Comparison of ENCODE assay signal across 22 cellular contexts in the genomic region with DNA sequence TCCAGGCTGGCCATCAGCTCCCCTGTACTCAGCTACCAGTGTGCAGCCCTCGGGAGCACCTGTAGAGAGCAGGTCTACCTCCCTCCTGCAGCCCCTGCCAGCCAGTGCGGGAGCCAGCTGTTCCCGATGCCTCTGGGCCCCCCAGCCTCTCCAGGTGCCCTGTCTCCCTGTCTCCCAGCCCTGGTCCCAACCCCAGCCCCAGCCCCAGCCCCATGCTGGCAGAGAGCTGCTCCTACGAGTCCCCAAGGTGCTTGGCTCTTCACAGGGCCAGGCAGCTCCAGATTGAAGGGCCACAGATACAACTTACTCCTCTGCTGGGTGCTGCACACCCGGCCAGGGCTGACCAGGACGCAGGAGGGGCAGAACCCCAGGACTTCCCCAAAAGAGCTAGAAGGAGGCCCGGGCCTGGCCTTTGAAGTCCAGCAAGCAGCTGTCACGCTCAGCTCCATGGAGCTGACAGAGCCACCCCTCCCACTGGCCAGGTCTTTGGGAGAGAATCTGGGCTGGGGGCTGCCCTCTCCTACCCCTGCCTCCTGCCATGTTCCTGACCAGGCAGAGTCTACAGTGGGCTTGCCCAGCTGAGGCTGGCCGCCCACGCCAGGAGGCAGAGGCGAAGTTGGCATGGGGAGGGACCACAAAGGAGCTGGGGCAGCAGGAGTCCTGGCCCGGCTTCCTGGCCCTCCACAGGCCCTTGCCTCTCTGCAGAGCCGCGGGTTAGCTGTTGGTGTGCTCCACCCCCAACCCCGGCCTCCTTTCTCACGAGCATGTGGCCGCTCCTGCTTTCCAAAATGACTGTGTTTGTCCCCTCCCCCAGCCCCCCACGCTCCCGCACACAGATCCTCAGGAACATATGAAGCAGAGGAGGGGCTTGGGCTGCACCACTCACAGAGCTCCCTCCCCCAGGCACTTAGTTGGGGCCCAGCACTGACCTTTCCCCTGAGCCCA. TPM values are rescaled to one million over a fixed set of nuclear protein-coding genes. Genes with fewer than 3 reads are reported as not detected.
A peak's percentile ranks its signal among the peaks of the same experiment; 100 is the strongest.
DNase-seq lines count a peak whose midpoint lies in the region; ATAC-seq and TF ChIP-seq lines count a peak whose summit lies in the region.
"Had no signal": no experiment of that assay in that cellular context is flagged by ENCODE, and none has a peak within 500 bp of the region (broad histone marks: within the 10 kb centered on the region; RNA-seq: fewer than 3 reads in every experiment).

No MANE protein-coding gene starts in this region.

- no peak for TF ChIP-seq POLR2A in breast epithelium (IDR thresholded peaks at IDR 0.05)
- no peak for TF ChIP-seq POLR2A in vagina (IDR thresholded peaks at IDR 0.05)

- H3K4me1 ChIP-seq in breast epithelium, result no peaks in the 10 kb centered on the region
- H3K4me1 ChIP-seq in vagina, result no peaks in the 10 kb centered on the region
- H3K4me1 ChIP-seq: transverse colon had no signal

- H3K4me3 Mint-ChIP-seq in MCF 10A (ENCODE audit: unreplicated experiment) (no peak overlapping the region), glutamatergic neuron (ENCODE audit: unreplicated experiment) (peak overlapping the region; percentile 61), nephron progenitor cell (no peak overlapping the region)
- H3K4me3 Mint-ChIP-seq: activated CD4-positive, alpha-beta T cell treated with anti-CD3 and anti-CD28 coated beads, Interleukin-2, amount 10 ng/mL, durations not matched to agents 24 days and 14 days; activated CD8-positive, alpha-beta memory T cell treated with anti-CD3 and anti-CD28 coated beads, Interleukin-2, amount 10 ng/mL, durations not matched to agents 7 days and 5 days; activated naive CD4-positive, alpha-beta T cell treated with anti-CD3 and anti-CD28 coated beads, Interleukin-2, amount 50 U/mL, for 24 hours; stimulated activated naive CD8-positive, alpha-beta T cell treated with anti-CD3 and anti-CD28 coated beads, Interleukin-15, Interleukin-2, amounts not matched to agents 100 ng/mL and 50 ng/mL, for 24 hours had no signal

- TF ChIP-seq CTCF in breast epithelium (IDR thresholded peaks at IDR 0.05) (no peak), MCF 10A (IDR thresholded peaks at IDR 0.05; ENCODE audit: unreplicated experiment) (no peak), glutamatergic neuron (IDR thresholded peaks at IDR 0.05; ENCODE audit: partially characterized antibody, unreplicated experiment) (no peak), nephron progenitor cell (IDR thresholded peaks at IDR 0.05) (no peak), vagina (IDR thresholded peaks at IDR 0.05) (no peak)

- CTCF ChIA-PET in MCF 10A (lab: Yijun Ruan, JAX), result interaction anchor here (1.8 kb wide), 1 partner anchor 115 kb away, joined by 4 read pairs; no protein-coding TSS in a partner anchor

- POLR2A ChIA-PET in MCF 10A (lab: Yijun Ruan, JAX), result no interaction called here

- H3K36me3 Mint-ChIP-seq in MCF 10A (ENCODE audit: insufficient read depth, unreplicated experiment) (peaks cover 13% of the 10 kb centered on the region), glutamatergic neuron (ENCODE audit: unreplicated experiment) (no peaks in the 10 kb centered on the region), nephron progenitor cell (ENCODE audit: low read depth) (peaks cover 41% of the 10 kb centered on the region)

- H3K27me3 ChIP-seq in breast epithelium (no peaks in the 10 kb centered on the region), vagina (no peaks in the 10 kb centered on the region)
- H3K27me3 ChIP-seq: transverse colon had no signal

- no peak overlapping the region for H3K27ac Mint-ChIP-seq in MCF 10A (ENCODE audit: low read depth, unreplicated experiment)
- peak overlapping the region; percentile 89 for H3K27ac Mint-ChIP-seq in glutamatergic neuron (ENCODE audit: unreplicated experiment)
- no peak overlapping the region for H3K27ac Mint-ChIP-seq in nephron progenitor cell
- H3K27ac Mint-ChIP-seq: activated CD4-positive, alpha-beta T cell treated with anti-CD3 and anti-CD28 coated beads, Interleukin-2, amount 10 ng/mL, durations not matched to agents 24 days and 14 days; activated CD8-positive, alpha-beta memory T cell treated with anti-CD3 and anti-CD28 coated beads, Interleukin-2, amount 10 ng/mL, durations not matched to agents 7 days and 5 days; activated naive CD4-positive, alpha-beta T cell treated with anti-CD3 and anti-CD28 coated beads, Interleukin-2, amount 50 U/mL, for 24 hours; stimulated activated naive CD8-positive, alpha-beta T cell treated with anti-CD3 and anti-CD28 coated beads, Interleukin-15, Interleukin-2, amounts not matched to agents 100 ng/mL and 50 ng/mL, for 24 hours had no signal

- H3K9me3 ChIP-seq in breast epithelium, result no peaks in the 10 kb centered on the region
- H3K9me3 ChIP-seq in vagina, result no peaks in the 10 kb centered on the region
- H3K9me3 ChIP-seq: transverse colon had no signal

- H3K4me3 ChIP-seq in breast epithelium (peak overlapping the region in 2 of 3 donors; percentile 30 to 58), vagina (peak overlapping the region; percentile 21 to 28)
- H3K4me3 ChIP-seq: SK-N-MC, transverse colon had no signal

- no peaks in the 10 kb centered on the region for H3K36me3 ChIP-seq in breast epithelium
- no peaks in the 10 kb centered on the region for H3K36me3 ChIP-seq in vagina
- H3K36me3 ChIP-seq: transverse colon had no signal

- ATAC-seq in GM21390 (IDR thresholded peaks at IDR 0.05; ENCODE audit: unreplicated experiment), result no peak
- ATAC-seq: activated CD8-positive, alpha-beta memory T cell treated with anti-CD3 and anti-CD28 coated beads, Interleukin-2, amount 10 ng/mL, durations not matched to agents 7 days and 5 days had no signal

- H3K27ac ChIP-seq in breast epithelium (peak overlapping the region in 1 of 2 donors; percentile 72), vagina (no peak overlapping the region)
- H3K27ac ChIP-seq: SK-N-MC had no signal

- no peak for DNase-seq in breast epithelium (ENCODE audit: low spot score in 2 of 2)
- DNase-seq in MCF 10A (ENCODE audit: unreplicated experiment), result no peak
- peak; percentile 71 for DNase-seq in glutamatergic neuron
- DNase-seq in nephron progenitor cell, result peak; percentile 27
- no peak for DNase-seq in vagina (ENCODE audit: extremely low spot score in 2 of 2)
- DNase-seq in COLO668 (lab: John Stamatoyannopoulos, UW; ENCODE audit: unreplicated experiment), result no peak
- DNase-seq in activated gamma-delta T cell treated with Interleukin-2 at 50 U/mL for 16 hours, result no peak
- DNase-seq: 8988T; activated CD4-positive, alpha-beta T cell treated with anti-CD3 and anti-CD28 coated beads, Interleukin-2, amount 10 ng/mL, durations not matched to agents 24 days and 14 days; activated CD8-positive, alpha-beta memory T cell treated with anti-CD3 and anti-CD28 coated beads, Interleukin-2, amount 10 ng/mL, durations not matched to agents 7 days and 5 days; DMS79 treated with DMSO at 0.1 percent for 48 hours; IMR-90; NCI-H1417 treated with DMSO at 0.1 percent for 48 hours; NCI-H2107; NCI-H524 treated with DMSO at 0.1 percent for 48 hours; stimulated activated CD4-positive, alpha-beta T cell treated with anti-CD3 and anti-CD28 coated beads, Interleukin-4, amount 100 ng/mL, for 4 hours; T-helper 2 cell; transverse colon had no signal

- H3K9me3 Mint-ChIP-seq in MCF 10A (ENCODE audit: unreplicated experiment) (no peaks in the 10 kb centered on the region), glutamatergic neuron (ENCODE audit: unreplicated experiment) (peaks cover 14% of the 10 kb centered on the region), nephron progenitor cell (no peaks in the 10 kb centered on the region)
- H3K9me3 Mint-ChIP-seq: activated CD4-positive, alpha-beta T cell treated with anti-CD3 and anti-CD28 coated beads, Interleukin-2, amount 10 ng/mL, durations not matched to agents 24 days and 14 days; activated naive CD4-positive, alpha-beta T cell treated with anti-CD3 and anti-CD28 coated beads, Interleukin-2, amount 50 U/mL, for 24 hours; stimulated activated naive CD8-positive, alpha-beta T cell treated with anti-CD3 and anti-CD28 coated beads, Interleukin-15, Interleukin-2, amounts not matched to agents 100 ng/mL and 50 ng/mL, for 24 hours had no signal

- intact Hi-C loops in breast epithelium (cut with DNase I; ENCODE audit: low total_unique reads), result no loop called here
- intact Hi-C loops in MCF 10A (cut with micrococcal nuclease), result no loop called here
- intact Hi-C loops in vagina (cut with DNase I), result no loop called here

- H3K4me1 Mint-ChIP-seq in MCF 10A (ENCODE audit: insufficient read depth, unreplicated experiment) (no peaks in the 10 kb centered on the region), glutamatergic neuron (ENCODE audit: low read depth, unreplicated experiment) (peaks cover 42% of the 10 kb centered on the region), nephron progenitor cell (peaks cover 25% of the 10 kb centered on the region)
- H3K4me1 Mint-ChIP-seq: activated CD4-positive, alpha-beta T cell treated with anti-CD3 and anti-CD28 coated beads, Interleukin-2, amount 10 ng/mL, durations not matched to agents 24 days and 14 days; activated CD8-positive, alpha-beta memory T cell treated with anti-CD3 and anti-CD28 coated beads, Interleukin-2, amount 10 ng/mL, durations not matched to agents 7 days and 5 days; activated naive CD4-positive, alpha-beta T cell treated with anti-CD3 and anti-CD28 coated beads, Interleukin-2, amount 50 U/mL, for 24 hours had no signal

- H3K27me3 Mint-ChIP-seq in MCF 10A (ENCODE audit: insufficient read depth, unreplicated experiment) (no peaks in the 10 kb centered on the region), glutamatergic neuron (ENCODE audit: unreplicated experiment) (peaks cover 14% of the 10 kb centered on the region), nephron progenitor cell (ENCODE audit: low read depth, poor library complexity) (peaks cover 6% of the 10 kb centered on the region)
- H3K27me3 Mint-ChIP-seq: activated CD4-positive, alpha-beta T cell treated with anti-CD3 and anti-CD28 coated beads, Interleukin-2, amount 10 ng/mL, durations not matched to agents 24 days and 14 days; activated CD8-positive, alpha-beta memory T cell treated with anti-CD3 and anti-CD28 coated beads, Interleukin-2, amount 10 ng/mL, durations not matched to agents 7 days and 5 days; stimulated activated naive CD8-positive, alpha-beta T cell treated with anti-CD3 and anti-CD28 coated beads, Interleukin-15, Interleukin-2, amounts not matched to agents 100 ng/mL and 50 ng/mL, for 24 hours had no signal

- no TSS peak for BruUV-seq in MCF 10A (replicated peaks; lab: Mats Ljungman, UMichigan)

RNA-seq across cellular contexts. Expression of a gene that starts 9.4 kb away (rescaled TPM):
- 1 to 10 TPM; 1.0 to 1.4 (median 1.3) TPM for total RNA-seq in breast epithelium
- total RNA-seq in MCF 10A (2022), result 0.16 and 0.56 TPM in 2 replicates
- total RNA-seq in glutamatergic neuron (ENCODE audit: unreplicated experiment), result 396 TPM
- 3.7 TPM for total RNA-seq in vagina

RNA-seq across cellular contexts. Expression of a gene that starts 40.9 kb away (rescaled TPM):
- total RNA-seq in breast epithelium, result 1 to 10 TPM; 2.3 to 7.5 (median 3.2) TPM
- total RNA-seq in MCF 10A (2022), result 13.9 TPM in 2 replicates
- 15.5 TPM for total RNA-seq in glutamatergic neuron (ENCODE audit: unreplicated experiment)
- total RNA-seq in vagina, result 4.7 TPM

RNA-seq across cellular contexts. Expression of a gene that starts 59.8 kb away (rescaled TPM):
- 10 to 100 TPM; 16.6 to 22.8 (median 16.7) TPM for total RNA-seq in breast epithelium
- total RNA-seq in MCF 10A (2022), result 32.8 and 33.6 TPM in 2 replicates
- total RNA-seq in glutamatergic neuron (ENCODE audit: unreplicated experiment), result 22.9 TPM
- 15.5 TPM for total RNA-seq in vagina

Comparison
In these comparisons a context has a peak if more than half of its experiments do, and no peak if none do; other contexts are left out.
1. DNase-seq: peak in glutamatergic neuron (single experiment) and nephron progenitor cell (single experiment); none in breast epithelium (0 of 2), MCF 10A (single experiment), vagina (0 of 2), COLO668 (single experiment) and activated gamma-delta T cell treated with Interleukin-2 at 50 U/mL for 16 hours (single experiment).
2. RNA of a gene that starts 9.4 kb away (total RNA-seq): 396 TPM in glutamatergic neuron (single experiment); 3.7 TPM in vagina (single experiment), 1.0 to 1.4 TPM in breast epithelium and 0.16 to 0.56 TPM in MCF 10A; every median in the first group is over 10 times any median in the second.